ENCODE assay signal across 8 cellular contexts in genomic region chr6:2903579-2904185, GRCh38. TPM values are rescaled to one million over a fixed set of nuclear protein-coding genes. Genes with fewer than 3 reads are reported as not detected.
DNase-seq lines count a peak whose midpoint lies in the region; ATAC-seq and TF ChIP-seq lines count a peak whose summit lies in the region.
"Not testable (repeated sequence)": the region's sequence is repeated elsewhere in the genome, so short reads cannot be mapped to it uniquely, and the experiment has no call there.

No MANE protein-coding gene starts in this region.

- peaks cover 43% of the 10 kb centered on the region for H3K36me3 ChIP-seq in DOHH2 (ENCODE audit: control insufficient read depth, low read length)
- peaks cover 38% of the 10 kb centered on the region for H3K36me3 ChIP-seq in OCI-LY1 (ENCODE audit: insufficient read depth, low read length)
- not testable (repeated sequence) for H3K36me3 ChIP-seq in gastrocnemius medialis
- peaks cover 4 to 13% (median 6%) of the 10 kb centered on the region in 3 donors for H3K36me3 ChIP-seq in tibial nerve

- peaks cover 59% of the 10 kb centered on the region for H3K4me1 ChIP-seq in DOHH2 (ENCODE audit: control insufficient read depth, low read length)
- H3K4me1 ChIP-seq in OCI-LY1 (ENCODE audit: insufficient read depth, low read length, severe bottlenecking): peaks cover 69% of the 10 kb centered on the region
- peaks cover 5 to 12% of the 10 kb centered on the region in 2 donors for H3K4me1 ChIP-seq in gastrocnemius medialis
- peaks cover 0 to 29% (median 19%) of the 10 kb centered on the region in 4 donors for H3K4me1 ChIP-seq in tibial nerve

- DNase-seq in activated T-cell treated with anti-CD3 and anti-CD28 coated beads, Interleukin-2, amount 50 U/mL, for 4 hours; coronary artery (ENCODE audit: low spot score); memory B cell (ENCODE audit: low spot score in 2 of 2); gastrocnemius medialis; tibial nerve (ENCODE audit: low spot score in 2 of 2): not testable (repeated sequence)
- DNase-seq in cardiac septum (ENCODE audit: low spot score): peak; percentile 50

- H3K79me2 ChIP-seq in DOHH2 (ENCODE audit: control insufficient read depth, low read length) (peaks cover 48% of the 10 kb centered on the region), OCI-LY1 (ENCODE audit: insufficient read depth, low read length) (peaks cover 26% of the 10 kb centered on the region)

- H2AFZ ChIP-seq in OCI-LY1 (ENCODE audit: low read length): not testable (repeated sequence)

- peaks cover 48% of the 10 kb centered on the region for H3K4me1 Mint-ChIP-seq in activated T-cell treated with anti-CD3 and anti-CD28 coated beads, Interleukin-2, amount 50 U/mL, for 4 hours (ENCODE audit: low read depth)
- peaks cover 41% of the 10 kb centered on the region for H3K4me1 Mint-ChIP-seq in memory B cell

- H3K9me2 ChIP-seq in DOHH2 (replicated peaks; ENCODE audit: control insufficient read depth, low read length); OCI-LY1 (ENCODE audit: low read depth, low read length): not testable (repeated sequence)

- ATAC-seq in activated T-cell treated with anti-CD3 and anti-CD28 coated beads, Interleukin-2, amount 50 U/mL, for 4 hours; memory B cell (ENCODE audit: low read depth): not testable (repeated sequence)
- ATAC-seq in gastrocnemius medialis: peak; percentile 9 to 18

- intact Hi-C loops in cardiac septum (cut with DNase I): not testable (repeated sequence)
- intact Hi-C loops in gastrocnemius medialis (cut with DNase I; ENCODE audit: low total_unique reads): loop anchor here (2.0 kb wide), 1 partner anchor 57 kb away; no protein-coding TSS in a partner anchor

- not testable (repeated sequence) for H3K9me3 Mint-ChIP-seq in activated T-cell treated with anti-CD3 and anti-CD28 coated beads, Interleukin-2, amount 50 U/mL, for 4 hours; memory B cell

- 65 to 87% methylated on average over 3 to 21 of the region's 23 CpGs for WGBS in tibial nerve, 2 donors

- not testable (repeated sequence) for H3K27ac ChIP-seq in DOHH2 (ENCODE audit: low read depth, low read length); OCI-LY1 (ENCODE audit: low read depth, low read length, poor library complexity, severe bottlenecking)
- H3K27ac ChIP-seq in coronary artery: peak overlapping the region; percentile 89 to 95
- peak overlapping the region; percentile 80 to 82 (median 82) for H3K27ac ChIP-seq in gastrocnemius medialis
- peak overlapping the region; percentile 66 to 96 (median 92) for H3K27ac ChIP-seq in tibial nerve

- H3K9ac ChIP-seq in OCI-LY1 (ENCODE audit: low read length): peak overlapping the region; percentile 96

- not testable (repeated sequence) for TF ChIP-seq POLR2A in gastrocnemius medialis (IDR thresholded peaks at IDR 0.05); tibial nerve (IDR thresholded peaks at IDR 0.05)

- not testable (repeated sequence) for TF ChIP-seq EP300 in tibial nerve (IDR thresholded peaks at IDR 0.05)

- H3K4me2 ChIP-seq in DOHH2 (ENCODE audit: low read length) (peak overlapping the region; percentile 64), OCI-LY1 (ENCODE audit: low read length) (peak overlapping the region; percentile 81)

- H3K27ac Mint-ChIP-seq in memory B cell: not testable (repeated sequence)

- not testable (repeated sequence) for H3K27me3 Mint-ChIP-seq in activated T-cell treated with anti-CD3 and anti-CD28 coated beads, Interleukin-2, amount 50 U/mL, for 4 hours (ENCODE audit: low read depth); memory B cell

- peaks cover 27% of the 10 kb centered on the region for H3K36me3 Mint-ChIP-seq in activated T-cell treated with anti-CD3 and anti-CD28 coated beads, Interleukin-2, amount 50 U/mL, for 4 hours (ENCODE audit: insufficient read depth)
- not testable (repeated sequence) for H3K36me3 Mint-ChIP-seq in memory B cell

- in situ Hi-C loops in gastrocnemius medialis (cut with MboI; ENCODE audit: low sequenced_read_pairs in 4 of 4): not testable (repeated sequence)

- not testable (repeated sequence) for H4K20me1 ChIP-seq in DOHH2 (ENCODE audit: control insufficient read depth, insufficient read depth, low read depth, low read length); OCI-LY1 (ENCODE audit: insufficient read depth, low read length)

- H3F3A ChIP-seq in DOHH2 (ENCODE audit: control insufficient read depth, insufficient read depth): peaks cover 29% of the 10 kb centered on the region
- not testable (repeated sequence) for H3F3A ChIP-seq in OCI-LY1 (ENCODE audit: insufficient read depth, low read length)

- peak overlapping the region; percentile 89 for H3K4me3 ChIP-seq in DOHH2 (ENCODE audit: low read length)
- peak overlapping the region; percentile 92 for H3K4me3 ChIP-seq in OCI-LY1 (ENCODE audit: low read depth, low read length, poor library complexity, severe bottlenecking)
- H3K4me3 ChIP-seq in coronary artery: peak overlapping the region; percentile 90
- peak overlapping the region; percentile 65 to 78 (median 68) for H3K4me3 ChIP-seq in gastrocnemius medialis
- peak overlapping the region in 3 of 4 donors; percentile 60 to 83 (median 77) for H3K4me3 ChIP-seq in tibial nerve

- TF ChIP-seq CTCF in DOHH2 (IDR thresholded peaks at IDR 0.05; ENCODE audit: low read depth, low read length, poor library complexity, severe bottlenecking); OCI-LY1 (IDR thresholded peaks at IDR 0.05; ENCODE audit: low read length); coronary artery (IDR thresholded peaks at IDR 0.05); gastrocnemius medialis (IDR thresholded peaks at IDR 0.05 in 4 of 5, conservative IDR thresholded peaks at IDR 0.05 in 1 of 5); tibial nerve (IDR thresholded peaks at IDR 0.05): not testable (repeated sequence)

- not testable (repeated sequence) for H3K27me3 ChIP-seq in DOHH2 (ENCODE audit: control insufficient read depth, low read length); OCI-LY1 (ENCODE audit: insufficient read depth, low read length); gastrocnemius medialis; tibial nerve

- H3K4me3 Mint-ChIP-seq in activated T-cell treated with anti-CD3 and anti-CD28 coated beads, Interleukin-2, amount 50 U/mL, for 4 hours: peak overlapping the region; percentile 4
- peak overlapping the region; percentile 99 for H3K4me3 Mint-ChIP-seq in memory B cell

- H3K9me3 ChIP-seq in DOHH2 (ENCODE audit: control insufficient read depth, insufficient read depth, low read length); OCI-LY1 (ENCODE audit: low read length); gastrocnemius medialis; tibial nerve: not testable (repeated sequence)

RNA-seq across cellular contexts. Expression of gene SERPINB9, which starts 0.6 kb away (rescaled TPM):
- total RNA-seq in activated T-cell treated with anti-CD3 and anti-CD28 coated beads, Interleukin-2, amount 50 U/mL, for 4 hours: 10 to 100 TPM; 41.0 to 48.0 (median 42.4) TPM
- total RNA-seq in cardiac septum: 5.3 TPM
- 1 to 10 TPM; 1.0 to 2.1 (median 1.6) TPM for total RNA-seq in gastrocnemius medialis
- total RNA-seq in tibial nerve: 10 to 100 TPM; 17.1 to 54.4 (median 35.8) TPM
